32 cellular contexts compared by ENCODE assay signal in the genomic region with DNA sequence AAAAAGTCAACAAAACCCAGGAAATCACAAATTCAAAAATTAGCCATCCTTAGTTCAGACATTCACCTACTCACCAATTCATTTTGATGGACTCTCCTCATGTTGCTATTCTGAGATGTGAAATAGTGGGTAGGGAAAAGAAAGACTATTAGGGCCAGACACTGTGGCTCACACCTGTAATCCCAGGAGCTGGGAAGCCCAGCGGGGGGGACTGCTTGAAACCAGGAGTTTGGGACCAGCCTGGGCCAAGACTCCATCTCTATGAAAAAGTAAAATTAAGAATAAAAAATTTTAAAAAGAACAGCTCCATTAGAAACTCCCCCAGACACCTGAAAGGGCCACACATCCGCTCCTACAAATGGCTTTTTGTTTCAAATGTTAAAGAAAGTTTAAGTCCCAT. TPM values are rescaled to one million over a fixed set of nuclear protein-coding genes. Genes with fewer than 3 reads are reported as not detected.
"Had no signal": no experiment of that assay in that cellular context is flagged by ENCODE, and none has a peak within 500 bp of the region (broad histone marks: within the 10 kb centered on the region; RNA-seq: fewer than 3 reads in every experiment).

No MANE protein-coding gene starts in this region.

- H3K27ac Mint-ChIP-seq: activated naive CD8-positive, alpha-beta T cell; immature natural killer cell; natural killer cell treated with Interleukin-12 subunit alpha and Interleukin-12 subunit beta and Interleukin-15 and Interleukin-18, amount 100 ng/mL, for 72 hours; stimulated activated memory B cell treated with anti-CD40 and anti-IgM and Interleukin-4, amounts not matched to agents 10 μg/mL and 1 μg/mL and 100 μg/mL, for 72 hours; stimulated activated naive CD8-positive, alpha-beta T cell treated with anti-CD3 and anti-CD28 coated beads, Interleukin-15, amount 100 ng/mL, for 72 hours; type B pancreatic cell had no signal

- H3K36me3 ChIP-seq: gastroesophageal sphincter, lower lobe of right lung, sigmoid colon, vagina had no signal

- H3K4me3 ChIP-seq: coronary artery, dorsolateral prefrontal cortex, gastroesophageal sphincter, lower lobe of right lung, sigmoid colon, smooth muscle cell, vagina had no signal

- ATAC-seq: activated CD4-positive, CD25-positive, alpha-beta regulatory T cell treated with anti-CD3 and anti-CD28 coated beads, Interleukin-2, amount 50 U/mL, for 24 hours; gastroesophageal sphincter; natural killer cell treated with Interleukin-12 subunit alpha and Interleukin-12 subunit beta and Interleukin-15 and Interleukin-18, amount 100 ng/mL, for 72 hours; stimulated activated memory B cell treated with anti-CD40 and anti-IgM and Interleukin-4, amounts not matched to agents 10 μg/mL and 1 μg/mL and 100 μg/mL, for 72 hours; stimulated activated naive CD8-positive, alpha-beta T cell treated with anti-CD3 and anti-CD28 coated beads, Interleukin-15, amount 100 ng/mL, for 72 hours had no signal

- H3K9me3 Mint-ChIP-seq: immature natural killer cell; natural killer cell treated with Interleukin-12 subunit alpha and Interleukin-12 subunit beta and Interleukin-15 and Interleukin-18, amount 100 ng/mL, for 72 hours; stimulated activated memory B cell treated with anti-CD40 and anti-IgM and Interleukin-4, amounts not matched to agents 10 μg/mL and 1 μg/mL and 100 μg/mL, for 72 hours; stimulated activated naive CD8-positive, alpha-beta T cell treated with anti-CD3 and anti-CD28 coated beads, Interleukin-15, amount 100 ng/mL, for 72 hours; type B pancreatic cell had no signal

- H3K27me3 Mint-ChIP-seq: activated naive CD8-positive, alpha-beta T cell; natural killer cell treated with Interleukin-12 subunit alpha and Interleukin-12 subunit beta and Interleukin-15 and Interleukin-18, amount 100 ng/mL, for 72 hours; stimulated activated memory B cell treated with anti-CD40 and anti-IgM and Interleukin-4, amounts not matched to agents 10 μg/mL and 1 μg/mL and 100 μg/mL, for 72 hours; stimulated activated naive CD8-positive, alpha-beta T cell treated with anti-CD3 and anti-CD28 coated beads, Interleukin-15, amount 100 ng/mL, for 72 hours; type B pancreatic cell had no signal

- H3K27ac ChIP-seq: coronary artery, dorsolateral prefrontal cortex, gastroesophageal sphincter, lower lobe of right lung, sigmoid colon, vagina had no signal

- H3K4me2 ChIP-seq: smooth muscle cell had no signal

- H3K9me3 ChIP-seq: gastroesophageal sphincter, lower lobe of right lung, sigmoid colon, vagina had no signal

- DNase-seq: activated CD4-positive, alpha-beta T cell treated with anti-CD3 and anti-CD28 coated beads for 48 hours; activated CD4-positive, alpha-beta T cell treated with anti-CD3 and anti-CD28 coated beads, Interleukin-2, amount 50 U/mL, for 48 hours; activated CD8-positive, alpha-beta memory T cell treated with anti-CD3 and anti-CD28 coated beads for 24 hours; activated effector memory CD4-positive, alpha-beta T cell treated with Interleukin-2 at 50 U/mL for 16 hours; activated naive CD4-positive, alpha-beta T cell treated with Interleukin-2 at 50 U/mL for 16 hours; anterior cingulate cortex; effector memory CD4-positive, alpha-beta T cell; erythroblast; hypothalamus; immature natural killer cell; kidney; lower lobe of right lung; mesenchymal stem cell; sigmoid colon; stimulated activated CD4-positive, alpha-beta T cell treated with anti-CD3 and anti-CD28 coated beads, Interleukin-1b, Interleukin-23, amount 100 ng/mL, for 48 hours; stimulated activated CD4-positive, alpha-beta T cell treated with anti-CD3 and anti-CD28 coated beads, Interleukin-4, amount 100 ng/mL, for 4 hours; stimulated activated CD8-positive, alpha-beta memory T cell treated with anti-CD3 and anti-CD28 coated beads, Interleukin-4, amount 100 ng/mL, for 48 hours; stimulated activated naive CD8-positive, alpha-beta T cell treated with anti-CD3 and anti-CD28 coated beads, Interleukin-15, amount 100 ng/mL, for 72 hours; substantia nigra; T-helper 2 cell had no signal

- H3K27me3 ChIP-seq: dorsolateral prefrontal cortex, gastroesophageal sphincter, sigmoid colon, vagina had no signal

- H3K4me3 Mint-ChIP-seq: activated naive CD8-positive, alpha-beta T cell; immature natural killer cell; natural killer cell treated with Interleukin-12 subunit alpha and Interleukin-12 subunit beta and Interleukin-15 and Interleukin-18, amount 100 ng/mL, for 72 hours; stimulated activated memory B cell treated with anti-CD40 and anti-IgM and Interleukin-4, amounts not matched to agents 10 μg/mL and 1 μg/mL and 100 μg/mL, for 72 hours; stimulated activated naive CD8-positive, alpha-beta T cell treated with anti-CD3 and anti-CD28 coated beads, Interleukin-15, amount 100 ng/mL, for 72 hours; type B pancreatic cell had no signal

- H3K36me3 Mint-ChIP-seq: immature natural killer cell; natural killer cell treated with Interleukin-12 subunit alpha and Interleukin-12 subunit beta and Interleukin-15 and Interleukin-18, amount 100 ng/mL, for 72 hours had no signal

RNA-seq across cellular contexts. Expression of a gene that starts 35.9 kb away (rescaled TPM):
- total RNA-seq: gastroesophageal sphincter, kidney, lower lobe of right lung, mononuclear cell, osteoblast, sigmoid colon, smooth muscle cell, vagina had no signal
- polyA plus RNA-seq: smooth muscle cell had no signal
